Comparison of ENCODE assay signal across 1 cellular context in the genomic region with DNA sequence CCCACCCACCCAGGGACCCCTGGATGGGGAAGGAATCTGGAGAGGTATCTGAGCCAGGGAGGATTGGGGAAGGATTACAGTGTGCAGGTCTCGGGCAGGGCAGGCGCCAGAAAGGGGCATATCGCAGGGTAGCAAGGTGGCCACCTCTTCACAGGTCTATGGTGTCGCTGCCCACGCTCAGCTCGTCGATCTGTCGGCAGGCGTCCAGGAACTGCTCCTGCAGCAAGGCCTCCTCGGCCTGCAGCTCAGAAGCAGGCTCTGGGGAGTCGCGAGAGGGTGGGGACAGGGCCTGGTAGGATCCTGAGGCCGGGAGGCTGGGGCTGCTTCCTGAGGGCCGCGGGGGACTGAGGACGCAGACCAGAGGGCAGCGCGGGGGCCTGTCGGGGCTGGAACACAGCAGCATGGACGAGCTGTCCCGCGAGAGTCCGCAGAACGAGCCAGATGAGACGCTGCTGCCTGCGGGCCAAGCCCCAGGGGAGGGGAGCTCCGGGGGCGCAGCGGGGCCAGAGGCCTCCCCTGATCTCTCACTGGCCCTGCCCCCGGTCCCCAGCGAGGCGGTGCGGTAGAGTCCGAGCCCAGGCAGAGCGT.
TF ChIP-seq lines count a peak whose summit lies in the region.

No MANE protein-coding gene starts in this region.

TF ChIP-seq in WTC11, 78 proteins besides CTCF, POLR2A, EP300 and RAD21:
- TF ChIP-seq HMGXB4 (CRISPR knock-in tag; IDR thresholded peaks at IDR 0.05) (no peak), GABPB1 (CRISPR knock-in tag; IDR thresholded peaks at IDR 0.05) (no peak), ZNF232 (CRISPR knock-in tag; IDR thresholded peaks at IDR 0.05) (no peak), IRF2 (CRISPR knock-in tag; IDR thresholded peaks at IDR 0.05; ENCODE audit: borderline replicate concordance, low read depth) (no peak), NR2C2 (CRISPR knock-in tag; IDR thresholded peaks at IDR 0.05) (no peak), GTF2I (CRISPR knock-in tag; conservative IDR thresholded peaks at IDR 0.05) (no peak), USF1 (CRISPR knock-in tag; IDR thresholded peaks at IDR 0.05) (no peak), CDX4 (CRISPR knock-in tag; IDR thresholded peaks at IDR 0.05; ENCODE audit: borderline replicate concordance) (no peak), MAX (CRISPR knock-in tag; IDR thresholded peaks at IDR 0.05) (no peak), ZNF263 (CRISPR knock-in tag; IDR thresholded peaks at IDR 0.05; ENCODE audit: low read depth) (no peak), FOXP4 (CRISPR knock-in tag; IDR thresholded peaks at IDR 0.05) (no peak), HMGA2 (CRISPR knock-in tag; IDR thresholded peaks at IDR 0.05) (no peak), CREM (CRISPR knock-in tag; IDR thresholded peaks at IDR 0.05) (no peak), ATF1 (CRISPR knock-in tag; IDR thresholded peaks at IDR 0.05) (no peak), E2F5 (CRISPR knock-in tag; IDR thresholded peaks at IDR 0.05) (no peak)
- TF ChIP-seq, protein P1, sequence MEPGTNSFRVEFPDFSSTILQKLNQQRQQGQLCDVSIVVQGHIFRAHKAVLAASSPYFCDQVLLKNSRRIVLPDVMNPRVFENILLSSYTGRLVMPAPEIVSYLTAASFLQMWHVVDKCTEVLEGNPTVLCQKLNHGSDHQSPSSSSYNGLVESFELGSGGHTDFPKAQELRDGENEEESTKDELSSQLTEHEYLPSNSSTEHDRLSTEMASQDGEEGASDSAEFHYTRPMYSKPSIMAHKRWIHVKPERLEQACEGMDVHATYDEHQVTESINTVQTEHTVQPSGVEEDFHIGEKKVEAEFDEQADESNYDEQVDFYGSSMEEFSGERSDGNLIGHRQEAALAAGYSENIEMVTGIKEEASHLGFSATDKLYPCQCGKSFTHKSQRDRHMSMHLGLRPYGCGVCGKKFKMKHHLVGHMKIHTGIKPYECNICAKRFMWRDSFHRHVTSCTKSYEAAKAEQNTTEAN (CRISPR knock-in tag; IDR thresholded peaks at IDR 0.05): no peak
